Comparison of ENCODE assay signal across 1 cellular context in the genomic region with DNA sequence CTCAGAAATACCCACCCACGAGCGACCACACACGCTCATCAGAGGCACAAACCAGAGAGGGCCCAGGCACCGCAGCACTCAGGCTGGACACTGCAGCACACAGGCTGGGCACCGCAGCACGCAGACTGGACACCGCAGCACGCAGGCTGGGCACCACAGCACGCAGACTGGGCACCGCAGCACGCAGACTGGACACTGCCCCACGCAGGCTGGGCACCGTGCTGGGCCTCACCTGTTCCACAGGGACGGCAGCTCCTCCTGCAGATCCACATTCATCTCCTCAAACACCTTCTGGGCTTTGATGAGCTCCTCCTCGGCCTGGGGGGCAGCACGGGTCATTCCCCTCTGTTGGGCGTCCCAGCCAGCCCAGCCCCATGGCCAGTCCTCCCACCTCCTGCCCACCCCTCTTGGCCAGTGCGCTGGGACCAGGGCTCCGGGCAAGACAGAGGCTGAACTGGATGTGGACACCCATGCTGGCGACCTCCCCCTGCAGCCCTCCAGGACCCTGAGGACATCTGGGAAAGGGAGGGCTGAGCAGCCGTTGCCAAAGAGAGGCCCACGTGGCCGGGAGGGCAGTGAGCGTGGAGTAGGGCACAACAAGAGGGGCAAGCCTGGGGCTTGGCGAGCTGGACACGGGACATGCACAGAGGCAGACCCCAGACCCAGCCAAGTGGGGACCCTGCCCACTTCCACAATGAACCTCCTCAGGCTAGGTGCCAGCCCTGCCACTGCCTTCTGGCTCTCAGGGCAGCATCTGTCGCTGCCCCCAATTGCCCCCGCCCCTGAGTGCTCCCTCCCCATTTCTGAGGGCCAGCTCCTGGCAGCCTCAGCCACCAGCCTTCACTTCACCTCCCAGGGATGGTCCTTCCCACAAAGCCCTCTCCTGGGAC.
TF ChIP-seq lines count a peak whose summit lies in the region.

No MANE protein-coding gene starts in this region.

TF ChIP-seq in A549, 52 proteins besides CTCF, POLR2A, EP300 and RAD21 (continued from another document):
- TF ChIP-seq FOSL2 (IDR thresholded peaks at IDR 0.05), result no peak
- no peak for TF ChIP-seq FOSL2 (CRISPR knock-in tag; IDR thresholded peaks at IDR 0.05)
- TF ChIP-seq MAX (IDR thresholded peaks at IDR 0.05), result no peak
- TF ChIP-seq ATOH8 (CRISPR knock-in tag; IDR thresholded peaks at IDR 0.05; ENCODE audit: low read depth), result no peak
- no peak for TF ChIP-seq CHD4 (IDR thresholded peaks at IDR 0.05; ENCODE audit: borderline replicate concordance)
